8 cellular contexts compared by ENCODE assay signal in genomic region chr7:108569381-108570145, GRCh38.
DNase-seq lines count a peak whose midpoint lies in the region; ATAC-seq and TF ChIP-seq lines count a peak whose summit lies in the region.

Gene DNAJB9, plus strand, starts transcription at chr7:108569874. Its CDS starts 1,853 bp downstream, at chr7:108571727.
A gene with protein sequence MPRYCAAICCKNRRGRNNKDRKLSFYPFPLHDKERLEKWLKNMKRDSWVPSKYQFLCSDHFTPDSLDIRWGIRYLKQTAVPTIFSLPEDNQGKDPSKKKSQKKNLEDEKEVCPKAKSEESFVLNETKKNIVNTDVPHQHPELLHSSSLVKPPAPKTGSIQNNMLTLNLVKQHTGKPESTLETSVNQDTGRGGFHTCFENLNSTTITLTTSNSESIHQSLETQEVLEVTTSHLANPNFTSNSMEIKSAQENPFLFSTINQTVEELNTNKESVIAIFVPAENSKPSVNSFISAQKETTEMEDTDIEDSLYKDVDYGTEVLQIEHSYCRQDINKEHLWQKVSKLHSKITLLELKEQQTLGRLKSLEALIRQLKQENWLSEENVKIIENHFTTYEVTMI (minus strand): TSS chr7:108569706. CDS start chr7:108569569, 137 bp downstream.

- in situ Hi-C loops in HAP-1 (cut with MboI; ENCODE audit: low sequenced_read_pairs), result no loop called here

- peak within 1 kb of the TSS; percentile 63 for H2AFZ ChIP-seq in MM.1S (ENCODE audit: low read length)

- peak within 1 kb of the TSS; percentile 95 for H3K27ac ChIP-seq in MM.1S (ENCODE audit: low read length)

- TF ChIP-seq CTCF in MM.1S (IDR thresholded peaks at IDR 0.05; ENCODE audit: low read length) (no peak), nephron progenitor cell (IDR thresholded peaks at IDR 0.05) (no peak)

- peaks cover 6% of the 10 kb centered on the region; the same call in 1 of the 2 replicates for H3K4me1 ChIP-seq in ES-I3 (ENCODE audit: insufficient read depth, low read length)
- peaks cover 7% of the 10 kb centered on the region for H3K4me1 ChIP-seq in HAP-1
- peaks cover 29% of the 10 kb centered on the region for H3K4me1 ChIP-seq in MM.1S (ENCODE audit: low read length)

- peaks cover 19% of the 10 kb centered on the region for H3F3A ChIP-seq in MM.1S (ENCODE audit: insufficient read depth, low read length)

- DNase-seq in HAP-1 (ENCODE audit: low spot score in 2 of 2) (peak; percentile 96 to 99), MM.1S (peak; percentile 100), SIG-M5 (lab: John Stamatoyannopoulos, UW) (peak; percentile 85), activated gamma-delta T cell treated with Interleukin-2 at 50 U/mL for 16 hours (peak; percentile 99), fibroblast of the conjunctiva (ENCODE audit: low read depth) (peak; percentile 99), nephron progenitor cell (peak; percentile 97)
- peak; percentile 99 to 100 for DNase-seq in stimulated activated naive CD8-positive, alpha-beta T cell treated with anti-CD3 and anti-CD28 coated beads, Interleukin-15, amount 100 ng/mL, for 72 hours

- peak within 1 kb of the TSS; percentile 95 for H3K4me3 Mint-ChIP-seq in nephron progenitor cell
- peak within 1 kb of the TSS; percentile 95 to 99 for H3K4me3 Mint-ChIP-seq in stimulated activated naive CD8-positive, alpha-beta T cell treated with anti-CD3 and anti-CD28 coated beads, Interleukin-15, amount 100 ng/mL, for 72 hours

- no peaks in the 10 kb centered on the region for H3K9me3 ChIP-seq in ES-I3 (ENCODE audit: control insufficient read depth, insufficient read depth, low read length)
- H3K9me3 ChIP-seq in HAP-1, result no peaks in the 10 kb centered on the region
- H3K9me3 ChIP-seq in MM.1S (replicated peaks; ENCODE audit: insufficient read depth, low read length), result no peaks in the 10 kb centered on the region

- H4K20me1 ChIP-seq in MM.1S (ENCODE audit: insufficient read depth, low read length), result peaks cover 21% of the 10 kb centered on the region; the same call in 1 of the 2 replicates

- peak within 1 kb of the TSS; percentile 99 for H3K27ac Mint-ChIP-seq in nephron progenitor cell
- H3K27ac Mint-ChIP-seq in stimulated activated naive CD8-positive, alpha-beta T cell treated with anti-CD3 and anti-CD28 coated beads, Interleukin-15, amount 100 ng/mL, for 72 hours, result peak within 1 kb of the TSS; percentile 100

- ATAC-seq in stimulated activated naive CD8-positive, alpha-beta T cell treated with anti-CD3 and anti-CD28 coated beads, Interleukin-15, amount 100 ng/mL, for 72 hours, result peak; percentile 94

- no peaks in the 10 kb centered on the region for H3K27me3 ChIP-seq in HAP-1 (ENCODE audit: low read depth)
- H3K27me3 ChIP-seq in MM.1S (replicated peaks; ENCODE audit: insufficient read depth, low read length), result no peaks in the 10 kb centered on the region

- H3K4me1 Mint-ChIP-seq in nephron progenitor cell, result peaks cover 36% of the 10 kb centered on the region
- peaks cover 39% of the 10 kb centered on the region for H3K4me1 Mint-ChIP-seq in stimulated activated naive CD8-positive, alpha-beta T cell treated with anti-CD3 and anti-CD28 coated beads, Interleukin-15, amount 100 ng/mL, for 72 hours

- peak within 1 kb of the TSS; percentile 74 for H3K4me3 ChIP-seq in HAP-1
- peak within 1 kb of the TSS; percentile 97 for H3K4me3 ChIP-seq in MM.1S (ENCODE audit: low read length)

- no peaks in the 10 kb centered on the region for H3K27me3 Mint-ChIP-seq in nephron progenitor cell (ENCODE audit: low read depth, poor library complexity)
- H3K27me3 Mint-ChIP-seq in stimulated activated naive CD8-positive, alpha-beta T cell treated with anti-CD3 and anti-CD28 coated beads, Interleukin-15, amount 100 ng/mL, for 72 hours, result no peaks in the 10 kb centered on the region

- no peaks in the 10 kb centered on the region for H3K9me2 ChIP-seq in MM.1S (replicated peaks; ENCODE audit: insufficient read depth, low read length)

- H3K9ac ChIP-seq in ES-I3 (ENCODE audit: low read depth, low read length), result peak within 1 kb of the TSS; percentile 76
- peak within 1 kb of the TSS; percentile 98 for H3K9ac ChIP-seq in MM.1S (ENCODE audit: low read length)

- H3K9me3 Mint-ChIP-seq in nephron progenitor cell, result peaks cover 8% of the 10 kb centered on the region
- H3K9me3 Mint-ChIP-seq in stimulated activated naive CD8-positive, alpha-beta T cell treated with anti-CD3 and anti-CD28 coated beads, Interleukin-15, amount 100 ng/mL, for 72 hours, result no peaks in the 10 kb centered on the region

- H3K36me3 ChIP-seq in ES-I3 (ENCODE audit: insufficient read depth, low read length) (no peaks in the 10 kb centered on the region), HAP-1 (replicated peaks) (peaks cover 29% of the 10 kb centered on the region), MM.1S (replicated peaks; ENCODE audit: insufficient read depth, low read length) (peaks cover 35% of the 10 kb centered on the region; the same call in 1 of the 2 replicates)

- H3K79me2 ChIP-seq in MM.1S (ENCODE audit: low read length), result peaks cover 86% of the 10 kb centered on the region

- H3K4me2 ChIP-seq in MM.1S (ENCODE audit: low read depth, low read length), result peak within 1 kb of the TSS; percentile 85

- H3K36me3 Mint-ChIP-seq in nephron progenitor cell (ENCODE audit: low read depth), result peaks cover 60% of the 10 kb centered on the region

Comparison
In these comparisons a context has a peak if more than half of its experiments do, and no peak if none do; other contexts are left out.
1. Peak in every context shown above with its lines: DNase-seq, ATAC-seq, H3K4me3 ChIP-seq and H3K27ac ChIP-seq.